In genomic region chr11:81644239-81644840, GRCh38 we compare ENCODE assay signal across 8 cellular contexts.
DNase-seq lines count a peak whose midpoint lies in the region; ATAC-seq, FAIRE-seq and TF ChIP-seq lines count a peak whose summit lies in the region.

No MANE protein-coding gene starts in this region.

- no peaks in the 10 kb centered on the region for H3K36me3 ChIP-seq in kidney (ENCODE audit: control insufficient read depth in 1 of 2, insufficient read depth in 2 of 2, low read length in 2 of 2)

- peak; percentile 58 for TF ChIP-seq CTCF in kidney (IDR thresholded peaks at IDR 0.05; ENCODE audit: borderline replicate concordance, extremely low read depth, insufficient read depth)

- H3K4me1 ChIP-seq in kidney (ENCODE audit: control insufficient read depth in 1 of 2, insufficient read depth in 1 of 2, low read depth in 1 of 2, low read length in 2 of 2): no peaks in the 10 kb centered on the region

- no peaks in the 10 kb centered on the region for H3K9me3 ChIP-seq in kidney (ENCODE audit: control insufficient read depth in 1 of 2, low read length in 2 of 2)

- DNase-seq in SIG-M5 treated with dmso at 0.1 percent for 504 hours (lab: John Stamatoyannopoulos, UW; ENCODE audit: unreplicated experiment) (peak; percentile 74), SIG-M5 (lab: John Stamatoyannopoulos, UW) (no peak), GM19239 (ENCODE audit: insufficient read length, low spot score) (peak; percentile 4), NCI-H446 (lab: John Stamatoyannopoulos, UW) (peak; percentile 48 to 80), amniotic epithelial cell (ENCODE audit: low read depth) (peak; percentile 10), kidney (no peak), urothelium cell line (ENCODE audit: low spot score) (peak; percentile 62)

- FAIRE-seq in GM19239 (lab: Jason Lieb, UNC): peak; percentile 81
- peak; percentile 80 for FAIRE-seq in kidney (lab: Jason Lieb, UNC)
- no peak for FAIRE-seq in urothelium cell line (lab: Jason Lieb, UNC)

- H3K9ac ChIP-seq in kidney (ENCODE audit: low read length in 2 of 2): no peak overlapping the region

- ATAC-seq in HG03097 (IDR thresholded peaks at IDR 0.05; ENCODE audit: low FRiP score, unreplicated experiment): peak; percentile 97

- no peak overlapping the region for H3K27ac ChIP-seq in kidney (ENCODE audit: low read depth in 2 of 2, low read length in 2 of 2)

- intact Hi-C loops in kidney (cut with DNase I): loop anchor here (5.0 kb wide), 1 partner anchor 588 kb away; no protein-coding TSS in a partner anchor

- H3K4me3 ChIP-seq in kidney (ENCODE audit: low read length in 2 of 2): no peak overlapping the region

Comparison
In these comparisons a context has a peak if more than half of its experiments do, and no peak if none do; other contexts are left out.
1. DNase-seq: peak in SIG-M5 treated with dmso at 0.1 percent for 504 hours (single experiment), GM19239 (single experiment), NCI-H446 (2 of 2), amniotic epithelial cell (single experiment) and urothelium cell line (single experiment); none in SIG-M5 (single experiment) and kidney (single experiment).